Comparison of ENCODE assay signal across 13 cellular contexts in genomic region chr11:100546714-100547113, GRCh38.
DNase-seq lines count a peak whose midpoint lies in the region; ATAC-seq and TF ChIP-seq lines count a peak whose summit lies in the region.
"Had no signal": no experiment of that assay in that cellular context is flagged by ENCODE, and none has a peak within 500 bp of the region (broad histone marks: within the 10 kb centered on the region; RNA-seq: fewer than 3 reads in every experiment).

No MANE protein-coding gene starts in this region.

- no peaks in the 10 kb centered on the region for H3K9me3 Mint-ChIP-seq in MCF 10A (ENCODE audit: unreplicated experiment)
- H3K9me3 Mint-ChIP-seq in type B pancreatic cell = peaks cover 7% of the 10 kb centered on the region
- H3K9me3 Mint-ChIP-seq: activated naive CD8-positive, alpha-beta T cell treated with anti-CD3 and anti-CD28 coated beads, Interleukin-2, amount 10 ng/mL, durations not matched to agents 7 days and 5 days; endodermal cell had no signal

- H4K20me1 ChIP-seq in fibroblast of lung (ENCODE audit: control insufficient read depth, extremely low read depth, insufficient read depth, low read length) = no peaks in the 10 kb centered on the region

- H3K27ac ChIP-seq in breast epithelium (no peak overlapping the region), fibroblast of lung (ENCODE audit: insufficient read depth, low read length) (no peak overlapping the region), upper lobe of left lung (no peak overlapping the region), uterus (no peak overlapping the region)
- H3K27ac ChIP-seq: tibial artery had no signal

- ATAC-seq in upper lobe of left lung (ENCODE audit: low FRiP score in 2 of 2) = no peak
- ATAC-seq: sciatic nerve had no signal

- H3K4me3 ChIP-seq in breast epithelium = no peak overlapping the region
- H3K4me3 ChIP-seq in fibroblast of lung (replicated peaks in 1 of 4; ENCODE audit: control extremely low read depth in 1 of 4, insufficient read depth in 1 of 4, low read depth in 3 of 4, low read length in 4 of 4) = no peak overlapping the region
- no peak overlapping the region for H3K4me3 ChIP-seq in upper lobe of left lung
- no peak overlapping the region for H3K4me3 ChIP-seq in uterus
- H3K4me3 ChIP-seq: tibial artery had no signal

- no peaks in the 10 kb centered on the region for H3K9me3 ChIP-seq in breast epithelium
- H3K9me3 ChIP-seq in fibroblast of lung (ENCODE audit: control insufficient read depth, insufficient read depth, low read depth, low read length) = no peaks in the 10 kb centered on the region
- H3K9me3 ChIP-seq in upper lobe of left lung = no peaks in the 10 kb centered on the region
- no peaks in the 10 kb centered on the region for H3K9me3 ChIP-seq in uterus
- H3K9me3 ChIP-seq: tibial artery had no signal

- TF ChIP-seq CTCF in MCF 10A (IDR thresholded peaks at IDR 0.05; ENCODE audit: unreplicated experiment) = no peak
- no peak for TF ChIP-seq CTCF in breast epithelium (IDR thresholded peaks at IDR 0.05)
- TF ChIP-seq CTCF in fibroblast of lung (conservative IDR thresholded peaks at IDR 0.05 in 1 of 2, IDR thresholded peaks at IDR 0.05 in 1 of 2; ENCODE audit: low read depth in 1 of 2, low read length in 2 of 2) = no peak
- TF ChIP-seq CTCF in type B pancreatic cell (conservative IDR thresholded peaks at IDR 0.05) = no peak
- TF ChIP-seq CTCF in upper lobe of left lung (IDR thresholded peaks at IDR 0.05) = no peak
- TF ChIP-seq CTCF in uterus (IDR thresholded peaks at IDR 0.05) = no peak

- no peak overlapping the region for H3K4me3 Mint-ChIP-seq in MCF 10A (ENCODE audit: unreplicated experiment)
- H3K4me3 Mint-ChIP-seq in type B pancreatic cell = no peak overlapping the region
- H3K4me3 Mint-ChIP-seq: activated naive CD8-positive, alpha-beta T cell treated with anti-CD3 and anti-CD28 coated beads, Interleukin-2, amount 10 ng/mL, durations not matched to agents 7 days and 5 days; endodermal cell had no signal

- POLR2A ChIA-PET in MCF 10A (lab: Yijun Ruan, JAX) = interaction anchor here (1.1 kb wide), 1 partner anchor 13 kb away, joined by 3 read pairs; no protein-coding TSS in a partner anchor

- CTCF ChIA-PET in MCF 10A (lab: Yijun Ruan, JAX) = interaction anchor here (0.6 to 0.7 kb wide), 2 partner anchors 400 to 1932 kb away, joined by 4 read pairs; no protein-coding TSS in a partner anchor

- H3K27ac Mint-ChIP-seq in MCF 10A (ENCODE audit: low read depth, unreplicated experiment) (peak overlapping the region; percentile 77), type B pancreatic cell (peak overlapping the region; percentile 64)
- H3K27ac Mint-ChIP-seq: activated naive CD8-positive, alpha-beta T cell treated with anti-CD3 and anti-CD28 coated beads, Interleukin-2, amount 10 ng/mL, durations not matched to agents 7 days and 5 days; endodermal cell had no signal

- peak; percentile 89 for DNase-seq in MCF 10A (ENCODE audit: unreplicated experiment)
- no peak for DNase-seq in breast epithelium (ENCODE audit: low spot score in 2 of 2)
- peak; percentile 80 for DNase-seq in NCI-H69 (lab: John Stamatoyannopoulos, UW)
- DNase-seq in fibroblast of lung (ENCODE audit: low read depth in 2 of 2) = peak; percentile 40 to 67
- DNase-seq in type B pancreatic cell (ENCODE audit: extremely low spot score, unreplicated experiment) = no peak
- DNase-seq in upper lobe of left lung = no peak
- no peak for DNase-seq in uterus
- no peak for DNase-seq in activated naive CD4-positive, alpha-beta T cell treated with Interleukin-2 at 50 U/mL for 16 hours
- DNase-seq: activated naive CD8-positive, alpha-beta T cell treated with anti-CD3 and anti-CD28 coated beads, Interleukin-2, amount 10 ng/mL, durations not matched to agents 7 days and 5 days; endodermal cell; T-helper 2 cell; tibial artery had no signal

- H3K4me1 Mint-ChIP-seq in MCF 10A (ENCODE audit: insufficient read depth, unreplicated experiment) = peaks cover 9% of the 10 kb centered on the region
- peaks cover 7% of the 10 kb centered on the region for H3K4me1 Mint-ChIP-seq in type B pancreatic cell (ENCODE audit: unreplicated experiment)
- H3K4me1 Mint-ChIP-seq: activated naive CD8-positive, alpha-beta T cell treated with anti-CD3 and anti-CD28 coated beads, Interleukin-2, amount 10 ng/mL, durations not matched to agents 7 days and 5 days had no signal

- no peak overlapping the region for H3K4me2 ChIP-seq in fibroblast of lung (ENCODE audit: extremely low read depth, insufficient read depth, low read length)

- no peaks in the 10 kb centered on the region for H3K27me3 Mint-ChIP-seq in MCF 10A (ENCODE audit: insufficient read depth, unreplicated experiment)
- H3K27me3 Mint-ChIP-seq in type B pancreatic cell = no peaks in the 10 kb centered on the region
- H3K27me3 Mint-ChIP-seq: activated naive CD8-positive, alpha-beta T cell treated with anti-CD3 and anti-CD28 coated beads, Interleukin-2, amount 10 ng/mL, durations not matched to agents 7 days and 5 days had no signal

- H2AFZ ChIP-seq in fibroblast of lung (ENCODE audit: low read length) = no peak overlapping the region

- WGBS in upper lobe of left lung, 2 donors = 88 to 95% methylated on average over 2 of the region's 2 CpGs

- BruUV-seq in MCF 10A (replicated peaks; lab: Mats Ljungman, UMichigan) = no TSS peak

- no peaks in the 10 kb centered on the region for H3K79me2 ChIP-seq in fibroblast of lung (ENCODE audit: control insufficient read depth, insufficient read depth, low read length)

- H3K36me3 ChIP-seq in breast epithelium (no peaks in the 10 kb centered on the region), fibroblast of lung (ENCODE audit: control insufficient read depth, insufficient read depth, low read length) (no peaks in the 10 kb centered on the region), upper lobe of left lung (no peaks in the 10 kb centered on the region), uterus (no peaks in the 10 kb centered on the region)
- H3K36me3 ChIP-seq: tibial artery had no signal

- H3K27me3 ChIP-seq in breast epithelium = no peaks in the 10 kb centered on the region
- H3K27me3 ChIP-seq in fibroblast of lung (ENCODE audit: control insufficient read depth, insufficient read depth, low read length) = no peaks in the 10 kb centered on the region
- H3K27me3 ChIP-seq in upper lobe of left lung = no peaks in the 10 kb centered on the region
- H3K27me3 ChIP-seq in uterus = no peaks in the 10 kb centered on the region
- H3K27me3 ChIP-seq: tibial artery had no signal

- H3K36me3 Mint-ChIP-seq in MCF 10A (ENCODE audit: insufficient read depth, unreplicated experiment) = no peaks in the 10 kb centered on the region
- no peaks in the 10 kb centered on the region for H3K36me3 Mint-ChIP-seq in type B pancreatic cell
- H3K36me3 Mint-ChIP-seq: activated naive CD8-positive, alpha-beta T cell treated with anti-CD3 and anti-CD28 coated beads, Interleukin-2, amount 10 ng/mL, durations not matched to agents 7 days and 5 days had no signal

- no peaks in the 10 kb centered on the region for H3K4me1 ChIP-seq in breast epithelium
- no peaks in the 10 kb centered on the region for H3K4me1 ChIP-seq in fibroblast of lung (ENCODE audit: control insufficient read depth, extremely low read depth, insufficient read depth, low read length)
- no peaks in the 10 kb centered on the region for H3K4me1 ChIP-seq in upper lobe of left lung
- no peaks in the 10 kb centered on the region for H3K4me1 ChIP-seq in uterus
- H3K4me1 ChIP-seq: tibial artery had no signal

- no peak overlapping the region for H3K9ac ChIP-seq in fibroblast of lung (ENCODE audit: insufficient read depth, low read length)

- no peak for TF ChIP-seq EP300 in upper lobe of left lung (IDR thresholded peaks at IDR 0.05)

- intact Hi-C loops in MCF 10A (cut with micrococcal nuclease) = no loop called here
- intact Hi-C loops in breast epithelium (cut with DNase I; ENCODE audit: low total_unique reads) = no loop called here
- intact Hi-C loops in uterus (cut with DNase I; ENCODE audit: low total_unique reads) = no loop called here

- no peak for TF ChIP-seq POLR2A in breast epithelium (IDR thresholded peaks at IDR 0.05)
- no peak for TF ChIP-seq POLR2A in upper lobe of left lung (IDR thresholded peaks at IDR 0.05)
- no peak for TF ChIP-seq POLR2A in uterus (IDR thresholded peaks at IDR 0.05)

Comparison
In these comparisons a context has a peak if more than half of its experiments do, and no peak if none do; other contexts are left out.
1. DNase-seq: peak in MCF 10A (single experiment), NCI-H69 (single experiment) and fibroblast of lung (2 of 2); none in breast epithelium (0 of 2), type B pancreatic cell (single experiment), upper lobe of left lung (0 of 2), uterus (0 of 2) and activated naive CD4-positive, alpha-beta T cell treated with Interleukin-2 at 50 U/mL for 16 hours (single experiment).